ENCODE assay signal across 8 cellular contexts in genomic region chr2:27032495-27033252, GRCh38. TPM values are rescaled to one million over a fixed set of nuclear protein-coding genes. Genes with fewer than 3 reads are reported as not detected.
A peak's percentile ranks its signal among the peaks of the same experiment; 100 is the strongest.
DNase-seq lines count a peak whose midpoint lies in the region; ATAC-seq and TF ChIP-seq lines count a peak whose summit lies in the region.

TSS of gene TMEM214 (plus strand) at chr2:27032965. CDS start at chr2:27033016, 51 bp downstream.

- H3K36me3 ChIP-seq in lower lobe of right lung: peaks cover 36% of the 10 kb centered on the region

- peaks cover 31% of the 10 kb centered on the region for H3K4me1 Mint-ChIP-seq in CD14-positive monocyte
- H3K4me1 Mint-ChIP-seq in activated CD4-positive, alpha-beta memory T cell treated with anti-CD3 and anti-CD28 coated beads for 36 hours (ENCODE audit: low read depth): peaks cover 40% of the 10 kb centered on the region

- H3K27me3 ChIP-seq in lower lobe of right lung (ENCODE audit: low read depth): no peaks in the 10 kb centered on the region

- H3K27ac Mint-ChIP-seq in CD14-positive monocyte: peak within 1 kb of the TSS; percentile 72 to 92 (median 83)
- H3K27ac Mint-ChIP-seq in activated CD4-positive, alpha-beta memory T cell treated with anti-CD3 and anti-CD28 coated beads for 36 hours: peak within 1 kb of the TSS; percentile 78

- peaks cover 37 to 47% of the 10 kb centered on the region in 2 donors for H3K36me3 Mint-ChIP-seq in CD14-positive monocyte
- peaks cover 32% of the 10 kb centered on the region for H3K36me3 Mint-ChIP-seq in activated CD4-positive, alpha-beta memory T cell treated with anti-CD3 and anti-CD28 coated beads for 36 hours

- no peaks in the 10 kb centered on the region for H3K9me3 Mint-ChIP-seq in CD14-positive monocyte
- H3K9me3 Mint-ChIP-seq in activated CD4-positive, alpha-beta memory T cell treated with anti-CD3 and anti-CD28 coated beads for 36 hours: no peaks in the 10 kb centered on the region

- peaks cover 24% of the 10 kb centered on the region for H3K4me1 ChIP-seq in lower lobe of right lung

- POLR2A ChIA-PET in activated CD4-positive, alpha-beta memory T cell treated with anti-CD3 and anti-CD28 coated beads for 36 hours (lab: Charles Lee): interaction anchor here (1.0 to 3.0 kb wide), 4 partner anchors 17 to 337 kb away, joined by 3 to 14 read pairs (median 4); partner anchors contain the start of gene OST4

- no peak for TF ChIP-seq CTCF in CD14-positive monocyte (IDR thresholded peaks at IDR 0.05)
- TF ChIP-seq CTCF in lower lobe of right lung (IDR thresholded peaks at IDR 0.05): no peak

- ATAC-seq in GM19328 (IDR thresholded peaks at IDR 0.05; ENCODE audit: unreplicated experiment): peak; percentile 94
- peak; percentile 79 for ATAC-seq in HG03469 (IDR thresholded peaks at IDR 0.05; ENCODE audit: unreplicated experiment)
- ATAC-seq in lower lobe of right lung: peak; percentile 98 to 99

- peak within 1 kb of the TSS; percentile 89 for H3K27ac ChIP-seq in lower lobe of right lung

- H3K4me3 ChIP-seq in lower lobe of right lung: peak within 1 kb of the TSS; percentile 99

- no peaks in the 10 kb centered on the region for H3K27me3 Mint-ChIP-seq in CD14-positive monocyte (ENCODE audit: low read depth in 3 of 3)
- H3K27me3 Mint-ChIP-seq in activated CD4-positive, alpha-beta memory T cell treated with anti-CD3 and anti-CD28 coated beads for 36 hours: no peaks in the 10 kb centered on the region

- intact Hi-C loops in CD14-positive monocyte (cut with micrococcal nuclease): loop anchor here (2.0 to 5.0 kb wide), 2 partner anchors 40 to 48 kb away; partner anchors contain the start of gene OST4 (in 2 of the 2)
- intact Hi-C loops in activated CD4-positive, alpha-beta memory T cell treated with anti-CD3 and anti-CD28 coated beads for 36 hours (cut with micrococcal nuclease): loop anchor here (1.0 to 2.0 kb wide), 3 partner anchors 18 to 550 kb away; partner anchors contain the start of gene ZNF512
- intact Hi-C loops in lower lobe of right lung (cut with DNase I): no loop called here

- DNase-seq in CD14-positive monocyte (ENCODE audit: low spot score): peak; percentile 80
- DNase-seq in NCI-H748 (lab: John Stamatoyannopoulos, UW; ENCODE audit: unreplicated experiment): peak; percentile 93
- DNase-seq in activated CD4-positive, alpha-beta memory T cell treated with anti-CD3 and anti-CD28 coated beads for 36 hours: peak; percentile 89
- DNase-seq in ecto neural progenitor cell (ENCODE audit: low spot score): peak; percentile 91
- DNase-seq in lower lobe of right lung: peak; percentile 94
- peak; percentile 59 to 87 (median 73) for DNase-seq in stimulated activated CD4-positive, alpha-beta T cell treated with anti-CD3 and anti-CD28 coated beads, TNF-alpha, amount 100 ng/mL, for 24 hours (ENCODE audit: low read depth in 3 of 3)

- CTCF ChIA-PET in activated CD4-positive, alpha-beta memory T cell treated with anti-CD3 and anti-CD28 coated beads for 36 hours (lab: Charles Lee): interaction anchor here (0.8 to 3.4 kb wide), 7 partner anchors 14 to 90 kb away, joined by 3 to 16 read pairs (median 3); partner anchors contain the start of genes AGBL5 and KHK

- peak within 1 kb of the TSS; percentile 92 to 96 for H3K4me3 Mint-ChIP-seq in CD14-positive monocyte
- H3K4me3 Mint-ChIP-seq in activated CD4-positive, alpha-beta memory T cell treated with anti-CD3 and anti-CD28 coated beads for 36 hours: peak within 1 kb of the TSS; percentile 93

- no peaks in the 10 kb centered on the region for H3K9me3 ChIP-seq in lower lobe of right lung

RNA-seq across cellular contexts. Expression of gene TMEM214, which starts in this region (rescaled TPM):
- 10 to 100 TPM; 18.3 to 26.9 TPM for polyA plus RNA-seq in CD14-positive monocyte
- total RNA-seq in activated CD4-positive, alpha-beta memory T cell treated with anti-CD3 and anti-CD28 coated beads for 36 hours: 10 to 100 TPM; 52.4 to 60.1 TPM
- total RNA-seq in lower lobe of right lung: 62.9 TPM

Comparison
In these comparisons a context has a peak if more than half of its experiments do, and no peak if none do; other contexts are left out.
1. Peak in every context shown above with its lines: DNase-seq, ATAC-seq, H3K4me3 ChIP-seq and H3K27ac ChIP-seq.